ENCODE assay signal across 9 cellular contexts in genomic region chr11:10770626-10771254, GRCh38. TPM values are rescaled to one million over a fixed set of nuclear protein-coding genes. Genes with fewer than 3 reads are reported as not detected.
DNase-seq lines count a peak whose midpoint lies in the region; ATAC-seq and TF ChIP-seq lines count a peak whose summit lies in the region.
"Had no signal": no experiment of that assay in that cellular context is flagged by ENCODE, and none has a peak within 500 bp of the region (broad histone marks: within the 10 kb centered on the region; RNA-seq: fewer than 3 reads in every experiment).

No MANE protein-coding gene starts in this region.

- peak; percentile 68 for DNase-seq in activated effector memory CD4-positive, alpha-beta T cell treated with anti-CD3 and anti-CD28 coated beads, Interleukin-2, amount 50 U/mL, for 16 hours
- no peak for DNase-seq in activated effector memory CD4-positive, alpha-beta T cell treated with Interleukin-2 at 50 U/mL for 16 hours
- DNase-seq in M059J (ENCODE audit: low read depth): peak; percentile 55
- peak; percentile 73 for DNase-seq in activated CD4-positive, alpha-beta T cell treated with anti-CD3 and anti-CD28 coated beads, Interleukin-2, amount 10 ng/mL, durations not matched to agents 24 days and 14 days
- peak in 41 of 42 donors; percentile 18 to 86 (median 64) for DNase-seq in head of caudate nucleus
- peak; percentile 40 to 71 for DNase-seq in gastrocnemius medialis

- peaks cover 25 to 27% of the 10 kb centered on the region in 2 donors for H3K4me1 ChIP-seq in gastrocnemius medialis

- in situ Hi-C loops in gastrocnemius medialis (cut with MboI; ENCODE audit: low sequenced_read_pairs in 4 of 4): no loop called here

- TF ChIP-seq POLR2A in gastrocnemius medialis (IDR thresholded peaks at IDR 0.05): no peak

- peaks cover 69% of the 10 kb centered on the region for H3K36me3 Mint-ChIP-seq in activated CD4-positive, alpha-beta T cell treated with anti-CD3 and anti-CD28 coated beads, Interleukin-2, amount 10 ng/mL, durations not matched to agents 24 days and 14 days (ENCODE audit: low read depth)

- intact Hi-C loops in activated CD4-positive, alpha-beta T cell treated with anti-CD3 and anti-CD28 coated beads, Interleukin-2, amount 10 ng/mL, durations not matched to agents 24 days and 14 days (cut with micrococcal nuclease): loop anchor here (5.0 kb wide), 1 partner anchor 1017 kb away; no protein-coding TSS in a partner anchor
- intact Hi-C loops in head of caudate nucleus (cut with DNase I) (no loop called here), gastrocnemius medialis (cut with DNase I; ENCODE audit: low total_unique reads) (loop anchor here (2.0 kb wide), 1 partner anchor 22 kb away; no protein-coding TSS in a partner anchor)

- peak overlapping the region in 2 of 4 donors; percentile 66 to 70 for H3K27ac ChIP-seq in gastrocnemius medialis

- peak; percentile 74 to 90 for ATAC-seq in gastrocnemius medialis
- ATAC-seq in HG03565 (IDR thresholded peaks at IDR 0.05; ENCODE audit: unreplicated experiment): no peak
- no peak for ATAC-seq in GM21717 (IDR thresholded peaks at IDR 0.05; ENCODE audit: unreplicated experiment)

- no peak overlapping the region for H3K27ac Mint-ChIP-seq in activated CD4-positive, alpha-beta T cell treated with anti-CD3 and anti-CD28 coated beads, Interleukin-2, amount 10 ng/mL, durations not matched to agents 24 days and 14 days
- H3K27ac Mint-ChIP-seq: activated naive CD8-positive, alpha-beta T cell had no signal

- peaks cover 0 to 66% of the 10 kb centered on the region in 2 donors for H3K36me3 ChIP-seq in gastrocnemius medialis

- TF ChIP-seq CTCF in gastrocnemius medialis (IDR thresholded peaks at IDR 0.05 in 4 of 5, conservative IDR thresholded peaks at IDR 0.05 in 1 of 5): peak; percentile 46 to 74 (median 58)

- H3K4me3 ChIP-seq in gastrocnemius medialis: no peak overlapping the region

- no peak overlapping the region for H3K4me3 Mint-ChIP-seq in activated CD4-positive, alpha-beta T cell treated with anti-CD3 and anti-CD28 coated beads, Interleukin-2, amount 10 ng/mL, durations not matched to agents 24 days and 14 days
- H3K4me3 Mint-ChIP-seq: activated naive CD8-positive, alpha-beta T cell had no signal

- no peaks in the 10 kb centered on the region for H3K9me3 ChIP-seq in gastrocnemius medialis

- no peaks in the 10 kb centered on the region for H3K27me3 Mint-ChIP-seq in activated CD4-positive, alpha-beta T cell treated with anti-CD3 and anti-CD28 coated beads, Interleukin-2, amount 10 ng/mL, durations not matched to agents 24 days and 14 days
- H3K27me3 Mint-ChIP-seq: activated naive CD8-positive, alpha-beta T cell had no signal

- no peaks in the 10 kb centered on the region for H3K4me1 Mint-ChIP-seq in activated CD4-positive, alpha-beta T cell treated with anti-CD3 and anti-CD28 coated beads, Interleukin-2, amount 10 ng/mL, durations not matched to agents 24 days and 14 days

- no peaks in the 10 kb centered on the region for H3K9me3 Mint-ChIP-seq in activated CD4-positive, alpha-beta T cell treated with anti-CD3 and anti-CD28 coated beads, Interleukin-2, amount 10 ng/mL, durations not matched to agents 24 days and 14 days

- no peaks in the 10 kb centered on the region for H3K27me3 ChIP-seq in gastrocnemius medialis

RNA-seq across cellular contexts. Expression of gene CTR9, which starts 19.7 kb away (rescaled TPM):
- total RNA-seq in M059J (2014; rRNA removed; shearing (Covaris generic)): 21.5 and 27.8 TPM in 2 replicates
- 43.9 and 44.3 TPM in 2 replicates for total RNA-seq in activated CD4-positive, alpha-beta T cell treated with anti-CD3 and anti-CD28 coated beads, Interleukin-2, amount 10 ng/mL, durations not matched to agents 24 days and 14 days
- total RNA-seq in gastrocnemius medialis: 10 to 100 TPM; 18.3 to 22.2 (median 20.4) TPM

RNA-seq across cellular contexts. Expression of gene EIF4G2, which starts 38.0 kb away (rescaled TPM):
- total RNA-seq in M059J (2014; rRNA removed; shearing (Covaris generic)): 566 and 782 TPM in 2 replicates
- total RNA-seq in activated CD4-positive, alpha-beta T cell treated with anti-CD3 and anti-CD28 coated beads, Interleukin-2, amount 10 ng/mL, durations not matched to agents 24 days and 14 days: 1,071 and 1,120 TPM in 2 replicates
- total RNA-seq in gastrocnemius medialis: 100 to 1,000 TPM; 397 to 521 (median 465) TPM

Comparison
In these comparisons a context has a peak if more than half of its experiments do, and no peak if none do; other contexts are left out.
1. ATAC-seq: peak in gastrocnemius medialis (2 of 2); none in HG03565 (single experiment) and GM21717 (single experiment).